31 cellular contexts compared by ENCODE assay signal in genomic region chr6:116858060-116858459, GRCh38. TPM values are rescaled to one million over a fixed set of nuclear protein-coding genes. Genes with fewer than 3 reads are reported as not detected.
"Had no signal": no experiment of that assay in that cellular context is flagged by ENCODE, and none has a peak within 500 bp of the region (broad histone marks: within the 10 kb centered on the region; RNA-seq: fewer than 3 reads in every experiment).

No MANE protein-coding gene starts in this region.

- H3K27ac ChIP-seq: stomach, suprapubic skin, testis, thoracic aorta, thyroid gland, tibial artery, tibial nerve, transverse colon, upper lobe of left lung, upper lobe of right lung, uterus, vagina had no signal

- DNase-seq: stimulated activated CD4-positive, alpha-beta T cell treated with anti-CD3 and anti-CD28 coated beads, Interleukin-2, amount 100 ng/mL, for 48 hours; stimulated activated CD4-positive, alpha-beta T cell treated with anti-CD3 and anti-CD28 coated beads, Interleukin-4, amount 100 ng/mL, for 1 hour; stimulated activated CD4-positive, alpha-beta T cell treated with anti-CD3 and anti-CD28 coated beads, Interleukin-4, amount 100 ng/mL, for 24 hours; stimulated activated CD4-positive, alpha-beta T cell treated with anti-CD3 and anti-CD28 coated beads, Interleukin-4, amount 100 ng/mL, for 4 hours; stimulated activated CD8-positive, alpha-beta memory T cell treated with anti-CD3 and anti-CD28 coated beads, Interleukin-4, amount 100 ng/mL, for 48 hours; stimulated activated naive B cell treated with anti-CD40 and anti-IgM and Interleukin-4, amounts not matched to agents 10 μg/mL and 1 μg/mL and 100 μg/mL, for 72 hours; stimulated activated naive CD4-positive, alpha-beta T cell; stimulated activated naive CD4-positive, alpha-beta T cell treated with Interleukin-2 at 50 U/mL for 16 hours; stimulated activated naive CD8-positive, alpha-beta T cell treated with anti-CD3 and anti-CD28 coated beads, Interleukin-15, amount 100 ng/mL, for 72 hours; stimulated activated naive CD8-positive, alpha-beta T cell treated with anti-CD3 and anti-CD28 coated beads, Interleukin-15, Interleukin-2, amounts not matched to agents 100 U/mL and 50 U/mL, for 24 hours; stomach; substantia nigra; testis; thyroid gland; tibial artery; transverse colon; trophoblast cell; upper lobe of left lung; upper lobe of right lung; uterus had no signal

- FAIRE-seq: urothelium cell line had no signal

- H3K4me1 ChIP-seq: stomach, suprapubic skin, testis, thyroid gland, tibial artery, tibial nerve, transverse colon, upper lobe of left lung, upper lobe of right lung, uterus, vagina had no signal

- H3K4me3 ChIP-seq: stomach, suprapubic skin, testis, thoracic aorta, thyroid gland, tibial artery, tibial nerve, transverse colon, upper lobe of left lung, upper lobe of right lung, uterus, vagina had no signal

- ATAC-seq: stimulated activated effector memory CD8-positive, alpha-beta T cell treated with anti-CD3 and anti-CD28 coated beads, Interleukin-12 subunit alpha, Interleukin-12 subunit beta, amount 100 ng/mL, for 72 hours; stimulated activated memory B cell treated with anti-CD40 and anti-IgM and Interleukin-4, amounts not matched to agents 10 μg/mL and 1 μg/mL and 100 μg/mL, for 72 hours; stimulated activated naive B cell treated with anti-CD40 and anti-IgM and Interleukin-4, amounts not matched to agents 10 μg/mL and 1 μg/mL and 100 μg/mL, for 72 hours; stimulated activated naive CD8-positive, alpha-beta T cell treated with anti-CD3 and anti-CD28 coated beads, Interleukin-15, amount 100 ng/mL, for 72 hours; stimulated activated naive CD8-positive, alpha-beta T cell treated with anti-CD3 and anti-CD28 coated beads, Interleukin-15, Interleukin-2, amounts not matched to agents 100 U/mL and 50 U/mL, for 24 hours; upper lobe of right lung had no signal

- H3K36me3 ChIP-seq: stomach, suprapubic skin, thoracic aorta, thyroid gland, tibial artery, tibial nerve, transverse colon, upper lobe of left lung, upper lobe of right lung, uterus, vagina had no signal

- H3K27me3 ChIP-seq: stomach, suprapubic skin, testis, thyroid gland, tibial artery, tibial nerve, transverse colon, upper lobe of left lung, upper lobe of right lung, uterus, vagina had no signal

- H3K9me3 ChIP-seq: thyroid gland, vagina had no signal

RNA-seq across cellular contexts. Expression of gene RFX6, which starts 19.0 kb away (rescaled TPM):
- total RNA-seq: subcutaneous adipose tissue, suprapubic skin, temporal lobe, thoracic aorta, thyroid gland, upper lobe of right lung, ureter, urinary bladder, uterus, vagina had no signal

RNA-seq across cellular contexts. Expression of gene GPRC6A, which starts 29.2 kb away (rescaled TPM):
- total RNA-seq: stomach, subcutaneous adipose tissue, suprapubic skin, temporal lobe, thoracic aorta, thyroid gland, tibial nerve, transverse colon, upper lobe of left lung, upper lobe of right lung, ureter, urinary bladder, vagina had no signal
- polyA plus RNA-seq: stomach, urinary bladder had no signal
